8 cellular contexts compared by ENCODE assay signal in the genomic region with DNA sequence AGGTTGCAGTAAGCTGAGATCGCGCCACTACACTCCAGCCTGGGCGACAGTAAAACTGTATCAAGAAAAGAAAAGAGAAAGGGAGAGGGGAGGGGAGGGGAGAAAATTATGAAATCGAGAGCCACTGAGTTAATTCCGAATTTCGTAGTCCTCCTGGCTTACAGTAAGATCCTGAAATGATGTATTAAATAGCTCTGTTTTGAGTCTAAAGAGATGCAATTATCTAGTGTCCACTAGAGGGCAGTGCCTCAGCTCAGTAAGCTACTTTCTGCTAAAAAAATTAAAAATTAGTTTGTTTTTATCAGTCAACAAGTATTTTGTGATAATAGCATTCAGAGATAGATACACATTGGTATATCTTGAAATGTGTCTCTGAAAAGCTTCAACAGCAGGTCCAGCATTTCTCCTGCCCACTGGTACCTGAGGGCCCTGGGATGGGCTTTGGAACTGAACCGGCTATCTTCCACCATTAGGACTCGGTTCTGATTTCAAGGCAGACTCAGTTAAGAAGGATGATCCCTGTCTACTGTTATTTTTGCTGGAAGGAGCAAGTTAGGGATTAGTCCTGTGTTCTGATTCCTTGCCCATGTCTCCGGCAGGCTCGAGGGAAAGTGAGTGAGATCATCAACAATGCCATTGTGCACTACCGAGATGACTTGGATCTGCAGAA. TPM values are rescaled to one million over a fixed set of nuclear protein-coding genes. Genes with fewer than 3 reads are reported as not detected.
A peak's percentile ranks its signal among the peaks of the same experiment; 100 is the strongest.
DNase-seq lines count a peak whose midpoint lies in the region; ATAC-seq, FAIRE-seq and TF ChIP-seq lines count a peak whose summit lies in the region.

No MANE protein-coding gene starts in this region.

- no peaks in the 10 kb centered on the region for H3K79me2 ChIP-seq in PC-3 (ENCODE audit: low read length)
- no peaks in the 10 kb centered on the region for H3K79me2 ChIP-seq in H1 (ENCODE audit: control insufficient read depth in 1 of 2, insufficient read depth in 2 of 2, low read length in 2 of 2)
- H3K79me2 ChIP-seq in neural progenitor cell (ENCODE audit: low read depth), result no peaks in the 10 kb centered on the region

- H3K36me3 Mint-ChIP-seq in CD8-positive, alpha-beta T cell, result peaks cover 21% of the 10 kb centered on the region
- peaks cover 9% of the 10 kb centered on the region for H3K36me3 Mint-ChIP-seq in neural progenitor cell

- no peak overlapping the region for H4K8ac ChIP-seq in H1 (ENCODE audit: extremely low read depth, insufficient read depth, low read length)

- no TSS peak for BruUV-seq in PC-3 (replicated peaks; lab: Mats Ljungman, UMichigan)

- CTCF ChIA-PET in CD8-positive, alpha-beta T cell (lab: Charles Lee), result interaction anchor here (0.6 to 4.0 kb wide), 31 partner anchors 8 to 135 kb away, joined by 3 to 71 read pairs (median 5); partner anchors contain the start of genes SMO and TSPAN33
- CTCF ChIA-PET in PC-3 (lab: Charles Lee) (interaction anchor here (0.5 to 1.4 kb wide), 23 partner anchors 9 to 645 kb away, joined by 3 to 26 read pairs (median 4); partner anchors contain the start of genes AHCYL2, SMKR1, SMO and STRIP2), H1 (lab: Charles Lee; ENCODE audit: partially characterized antibody) (interaction anchor here (0.6 to 19.3 kb wide), 47 partner anchors 8 to 377 kb away, joined by 3 to 258 read pairs (median 4); partner anchors contain the start of gene SMO)

- DNase-seq in CD8-positive, alpha-beta T cell, result peak in 1 of 7 experiments; percentile 18
- DNase-seq in HCEC 1CT (peak; percentile 38), PC-3 (peak; percentile 61), H1 (ENCODE audit: low read depth in 1 of 2, low spot score in 2 of 2) (no peak), neural progenitor cell (ENCODE audit: low spot score) (peak; percentile 57), kidney glomerular epithelial cell (lab: John Stamatoyannopoulos, UW) (no peak), posterior vena cava (ENCODE audit: low spot score) (no peak)

- FAIRE-seq in H1 (lab: Jason Lieb, UNC), result peak; percentile 32

- TF ChIP-seq CTCF in CD8-positive, alpha-beta T cell (IDR thresholded peaks at IDR 0.05), result peak; percentile 86
- peak; percentile 92 for TF ChIP-seq CTCF in PC-3 (conservative IDR thresholded peaks at IDR 0.05; ENCODE audit: low read depth, low read length)
- peak in 2 of 3 experiments; percentile 45 to 70; a peak in 2 of 4 replicates for TF ChIP-seq CTCF in H1 (IDR thresholded peaks at IDR 0.05; ENCODE audit: control extremely low read depth in 1 of 3, insufficient read depth in 1 of 3, low read depth in 1 of 3, low read length in 3 of 3)
- TF ChIP-seq CTCF in neural progenitor cell (IDR thresholded peaks at IDR 0.05), result peak; percentile 89

- no peaks in the 10 kb centered on the region for H3K36me3 ChIP-seq in CD8-positive, alpha-beta T cell (ENCODE audit: insufficient read depth, low read length)
- no peaks in the 10 kb centered on the region for H3K36me3 ChIP-seq in PC-3 (ENCODE audit: low read depth, low read length)
- peaks cover 0 to 3% (median 0%) of the 10 kb centered on the region in 4 experiments; a peak in 3 of 8 replicates for H3K36me3 ChIP-seq in H1 (ENCODE audit: control insufficient read depth in 2 of 4, insufficient read depth in 4 of 4, low read length in 3 of 4)
- no peaks in the 10 kb centered on the region for H3K36me3 ChIP-seq in neural progenitor cell

- H4K91ac ChIP-seq in H1 (replicated peaks; ENCODE audit: insufficient read length, low read length), result no peak overlapping the region

- H3K27me3 ChIP-seq in CD8-positive, alpha-beta T cell (ENCODE audit: insufficient read depth, low read length), result no peaks in the 10 kb centered on the region
- H3K27me3 ChIP-seq in PC-3 (ENCODE audit: low read length) (no peaks in the 10 kb centered on the region), H1 (replicated peaks in 1 of 4; ENCODE audit: control insufficient read depth in 3 of 4, extremely low read depth in 1 of 4, insufficient read depth in 3 of 4, low read length in 3 of 4) (no peaks in the 10 kb centered on the region; a peak in 1 of 7 replicates), neural progenitor cell (no peaks in the 10 kb centered on the region)

- no peak overlapping the region for H3K23ac ChIP-seq in H1 (ENCODE audit: insufficient read length)

- H2BK5ac ChIP-seq in H1 (ENCODE audit: low read depth, low read length), result no peak overlapping the region

- H3K9me3 Mint-ChIP-seq in CD8-positive, alpha-beta T cell, result no peaks in the 10 kb centered on the region
- no peaks in the 10 kb centered on the region for H3K9me3 Mint-ChIP-seq in neural progenitor cell

- H3K9me2 ChIP-seq in PC-3 (replicated peaks; ENCODE audit: low read length), result no peaks in the 10 kb centered on the region

- peaks cover 7% of the 10 kb centered on the region for H3K23me2 ChIP-seq in H1 (ENCODE audit: low read depth, low read length)

- H2AK5ac ChIP-seq in H1 (ENCODE audit: low read depth, low read length), result no peak overlapping the region

- H3F3A ChIP-seq in PC-3 (ENCODE audit: low read length, unreplicated experiment) (no peaks in the 10 kb centered on the region), neural progenitor cell (ENCODE audit: low read depth) (peaks cover 14% of the 10 kb centered on the region)

- peaks cover 4% of the 10 kb centered on the region for H3K4me1 ChIP-seq in CD8-positive, alpha-beta T cell (ENCODE audit: insufficient read depth, low read length)
- H3K4me1 ChIP-seq in PC-3 (ENCODE audit: insufficient read depth, low read length) (no peaks in the 10 kb centered on the region), H1 (replicated peaks in 1 of 4; ENCODE audit: control insufficient read depth in 3 of 4, insufficient read depth in 4 of 4, low read length in 3 of 4) (peaks cover 2 to 13% (median 12%) of the 10 kb centered on the region in 4 experiments), neural progenitor cell (peaks cover 18% of the 10 kb centered on the region)

- H3K79me1 ChIP-seq in H1 (ENCODE audit: low read depth, low read length), result no peaks in the 10 kb centered on the region; the same call in 1 of the 2 replicates

- no peak overlapping the region for H3K18ac ChIP-seq in H1 (ENCODE audit: extremely low read depth, low read length)

- no peak overlapping the region for H2BK20ac ChIP-seq in H1 (ENCODE audit: low read length)

- intact Hi-C loops in CD8-positive, alpha-beta T cell (cut with DNase I, micrococcal nuclease), result loop anchor here (1.0 to 5.0 kb wide), 2 partner anchors 46 to 108 kb away; no protein-coding TSS in a partner anchor
- intact Hi-C loops in PC-3 (cut with micrococcal nuclease), result loop anchor here (1.0 kb wide), 1 partner anchor 46 kb away; no protein-coding TSS in a partner anchor
- intact Hi-C loops in posterior vena cava (cut with DNase I), result loop anchor here (2.0 to 5.0 kb wide), 2 partner anchors 47 to 48 kb away; no protein-coding TSS in a partner anchor

- no peak overlapping the region for H3K56ac ChIP-seq in H1 (replicated peaks; ENCODE audit: insufficient read length, low read depth, low read length)

- no peak overlapping the region for H3K4me3 Mint-ChIP-seq in CD8-positive, alpha-beta T cell
- H3K4me3 Mint-ChIP-seq in neural progenitor cell, result no peak overlapping the region

- H3K4me2 ChIP-seq in PC-3 (ENCODE audit: low read length) (no peak overlapping the region), H1 (ENCODE audit: insufficient read depth in 1 of 2, low read depth in 2 of 2, low read length in 2 of 2) (no peak overlapping the region), neural progenitor cell (no peak overlapping the region)

- H4K5ac ChIP-seq in H1 (ENCODE audit: insufficient read length, low read depth, low read length), result no peak overlapping the region

- TF ChIP-seq RAD21 in H1 (IDR thresholded peaks at IDR 0.05 in 1 of 2, conservative IDR thresholded peaks at IDR 0.05 in 1 of 2; ENCODE audit: low read depth in 2 of 2, low read length in 2 of 2), result peak; percentile 48 to 52

- no peak overlapping the region for H3K4me3 ChIP-seq in CD8-positive, alpha-beta T cell (ENCODE audit: low read depth, low read length)
- H3K4me3 ChIP-seq in PC-3 (ENCODE audit: low read length) (no peak overlapping the region), H1 (ENCODE audit: extremely low read depth in 1 of 4, insufficient read depth in 2 of 4, low read depth in 3 of 4, low read length in 4 of 4) (no peak overlapping the region), neural progenitor cell (no peak overlapping the region)

- 84% methylated on average over 11 of the region's 11 CpGs; no CpG with 5 or more reads in 1 of the 2 experiments for WGBS in H1 (ENCODE audit: extremely low coverage in 1 of 2, insufficient coverage in 1 of 2, insufficient read length in 1 of 2, insufficient replicate concordance in 2 of 2, low coverage in 1 of 2, low lambda C conversion rate in 2 of 2, missing lambda C conversion rate in 1 of 2), 2 experiments

- peak; percentile 54 for ATAC-seq in CD8-positive, alpha-beta T cell
- ATAC-seq in PC-3 (peak; percentile 69), HG02571 (IDR thresholded peaks at IDR 0.05; ENCODE audit: unreplicated experiment) (no peak)

- no peak overlapping the region for H3K9ac ChIP-seq in PC-3 (ENCODE audit: low read length)
- H3K9ac ChIP-seq in H1 (replicated peaks in 1 of 4; ENCODE audit: extremely low read depth in 1 of 4, low read depth in 3 of 4, low read length in 3 of 4), result no peak overlapping the region
- no peak overlapping the region for H3K9ac ChIP-seq in neural progenitor cell

- no peaks in the 10 kb centered on the region for H3K27me3 Mint-ChIP-seq in CD8-positive, alpha-beta T cell (ENCODE audit: low read depth)
- H3K27me3 Mint-ChIP-seq in neural progenitor cell (ENCODE audit: insufficient read depth, low read depth), result peaks cover 18% of the 10 kb centered on the region

- no peak overlapping the region for H3K27ac Mint-ChIP-seq in CD8-positive, alpha-beta T cell
- H3K27ac Mint-ChIP-seq in neural progenitor cell, result no peak overlapping the region

- no peak for TF ChIP-seq EP300 in H1 (IDR thresholded peaks at IDR 0.05; ENCODE audit: borderline replicate concordance in 1 of 2, low read depth in 2 of 2, low read length in 2 of 2)

- H2BK120ac ChIP-seq in H1 (replicated peaks; ENCODE audit: low read depth, low read length), result no peak overlapping the region

- no peak overlapping the region for H3K27ac ChIP-seq in CD8-positive, alpha-beta T cell (ENCODE audit: low read depth, low read length)
- no peak overlapping the region for H3K27ac ChIP-seq in PC-3 (ENCODE audit: low read length)
- no peak overlapping the region for H3K27ac ChIP-seq in H1 (ENCODE audit: low read depth, low read length)
- H3K27ac ChIP-seq in neural progenitor cell, result no peak overlapping the region

- H2BK15ac ChIP-seq in H1 (ENCODE audit: low read length), result no peak overlapping the region

- TF ChIP-seq POLR2A in H1 (IDR thresholded peaks at IDR 0.05; ENCODE audit: control extremely low read depth in 1 of 2, low read depth in 2 of 2, low read length in 2 of 2), result no peak

- H3K4me1 Mint-ChIP-seq in CD8-positive, alpha-beta T cell (ENCODE audit: low read depth), result peaks cover 7% of the 10 kb centered on the region
- H3K4me1 Mint-ChIP-seq in neural progenitor cell, result peaks cover 37% of the 10 kb centered on the region

- H3K9me3 ChIP-seq in CD8-positive, alpha-beta T cell (ENCODE audit: low read length), result no peaks in the 10 kb centered on the region
- H3K9me3 ChIP-seq in PC-3 (ENCODE audit: low read length) (no peaks in the 10 kb centered on the region), H1 (ENCODE audit: insufficient read depth in 2 of 2, low read depth in 1 of 2, low read length in 1 of 2) (no peaks in the 10 kb centered on the region), neural progenitor cell (ENCODE audit: low read depth) (no peaks in the 10 kb centered on the region)

- H2BK12ac ChIP-seq in H1 (ENCODE audit: low read depth, low read length), result no peak overlapping the region

- no peak overlapping the region for H3K4ac ChIP-seq in H1 (replicated peaks; ENCODE audit: insufficient read length, low read depth, low read length)

- H3K14ac ChIP-seq in H1 (ENCODE audit: insufficient read length), result no peak overlapping the region

- POLR2A ChIA-PET in CD8-positive, alpha-beta T cell (lab: Charles Lee), result interaction anchor here (1.2 kb wide), 1 partner anchor 9 kb away, joined by 4 read pairs; no protein-coding TSS in a partner anchor
- POLR2A ChIA-PET in PC-3 (lab: Charles Lee; ENCODE audit: unreplicated experiment), result no interaction called here
- POLR2A ChIA-PET in H1 (lab: Charles Lee; ENCODE audit: partially characterized antibody), result interaction anchor here (0.6 to 3.2 kb wide), 8 partner anchors 9 to 47 kb away, joined by 3 to 14 read pairs (median 4); partner anchors contain the start of gene SMO

- H2AFZ ChIP-seq in PC-3 (ENCODE audit: low read length) (no peak overlapping the region), H1 (ENCODE audit: low read length) (no peak overlapping the region), neural progenitor cell (replicated peaks) (no peak overlapping the region)

- H4K20me1 ChIP-seq in PC-3 (ENCODE audit: low read length), result no peaks in the 10 kb centered on the region
- peaks cover 0 to 2% of the 10 kb centered on the region in 2 experiments for H4K20me1 ChIP-seq in H1 (replicated peaks in 1 of 2; ENCODE audit: control insufficient read depth in 1 of 2, insufficient read depth in 2 of 2, low read length in 2 of 2)
- H4K20me1 ChIP-seq in neural progenitor cell (ENCODE audit: low read depth), result peaks cover 15% of the 10 kb centered on the region

RNA-seq across cellular contexts. Expression of gene TSPAN33, which starts 19.5 kb away (rescaled TPM):
- 1 to 10 TPM; 4.7 to 5.6 TPM for total RNA-seq in CD8-positive, alpha-beta T cell
- total RNA-seq in PC-3 (2014; rRNA removed), result 23.7 and 26.4 TPM in 2 replicates
- 47.1 TPM in 2 replicates for total RNA-seq in H1 (2021; fragmentation: NEBNext Ultra II Directional; extraction: Animal tissue kit (Norgen Biotek cat#: 25700))
- 42.8 and 46.6 TPM in 2 replicates for polyA plus RNA-seq in H1 (2011; rRNA removed)
- polyA plus RNA-seq in H1 (2011; cell fraction: cytosol; rRNA removed), result 49.3 TPM
- polyA plus RNA-seq in H1 (2011; cell fraction: nucleus; rRNA removed), result 38.6 TPM
- 41.3 to 47.5 TPM (median 44.6 TPM) in 4 replicates for polyA plus RNA-seq in H1 (2012, experiment 1 of 2)
- 54.9 TPM for polyA plus RNA-seq in H1 (2012, experiment 2 of 2)
- 21.9 TPM for polyA plus RNA-seq in H1 (2013, experiment 1 of 2)
- 26.4 TPM for polyA plus RNA-seq in H1 (2013, experiment 2 of 2)
- polyA minus RNA-seq in H1 (2011; rRNA and poly(A)+ RNA removed), result 81.5 and 91.9 TPM in 2 replicates
- polyA minus RNA-seq in H1 (2011; cell fraction: cytosol; rRNA and poly(A)+ RNA removed), result 41.5 TPM
- polyA minus RNA-seq in H1 (2011; cell fraction: nucleus; rRNA and poly(A)+ RNA removed), result 26.3 TPM
- total RNA-seq in neural progenitor cell (ENCODE audit: low replicate concordance), result 34.5 and 52.7 TPM in 2 replicates
- total RNA-seq in posterior vena cava, result 1 to 10 TPM; 5.2 to 6.3 TPM

RNA-seq across cellular contexts. Expression of gene SMO, which starts 24.4 kb away (rescaled TPM):
- not detected for total RNA-seq in CD8-positive, alpha-beta T cell
- total RNA-seq in PC-3 (2014; rRNA removed), result 15.5 and 15.7 TPM in 2 replicates
- total RNA-seq in H1 (2021; fragmentation: NEBNext Ultra II Directional; extraction: Animal tissue kit (Norgen Biotek cat#: 25700)), result 61.2 and 64.5 TPM in 2 replicates
- polyA plus RNA-seq in H1 (2011; rRNA removed), result 67.6 and 75.0 TPM in 2 replicates
- polyA plus RNA-seq in H1 (2011; cell fraction: cytosol; rRNA removed), result 60.1 TPM
- polyA plus RNA-seq in H1 (2011; cell fraction: nucleus; rRNA removed), result 137 TPM
- 43.2 to 67.8 TPM (median 62.6 TPM) in 4 replicates for polyA plus RNA-seq in H1 (2012, experiment 1 of 2)
- 59.7 TPM for polyA plus RNA-seq in H1 (2012, experiment 2 of 2)
- 43.2 TPM for polyA plus RNA-seq in H1 (2013, experiment 1 of 2)
- polyA plus RNA-seq in H1 (2013, experiment 2 of 2), result 45.3 TPM
- polyA minus RNA-seq in H1 (2011; rRNA and poly(A)+ RNA removed), result 98.6 and 143 TPM in 2 replicates
- polyA minus RNA-seq in H1 (2011; cell fraction: cytosol; rRNA and poly(A)+ RNA removed), result 63.4 TPM
- 48.7 TPM for polyA minus RNA-seq in H1 (2011; cell fraction: nucleus; rRNA and poly(A)+ RNA removed)
- 46.0 and 114 TPM in 2 replicates for total RNA-seq in neural progenitor cell (ENCODE audit: low replicate concordance)
- 1 to 10 TPM; 7.4 to 8.5 TPM for total RNA-seq in posterior vena cava

Comparison
In these comparisons a context has a peak if more than half of its experiments do, and no peak if none do; other contexts are left out.
1. DNase-seq: peak in HCEC 1CT (single experiment), PC-3 (single experiment) and neural progenitor cell (single experiment); none in H1 (0 of 2), kidney glomerular epithelial cell (single experiment) and posterior vena cava (single experiment).
2. RNA of gene SMO, which starts 24.4 kb away (total RNA-seq): 61.2 to 64.5 TPM in H1, 46.0 to 114 TPM in neural progenitor cell, 15.5 to 15.7 TPM in PC-3 and 7.4 to 8.5 TPM in posterior vena cava; not detected in CD8-positive, alpha-beta T cell; every median in the first group is over 4 times any median in the second.
3. Peak in every context shown above with its lines, with median percentiles within 50 percentile points of each other: CTCF ChIP-seq.